ENCODE assay signal across 1 cellular context in genomic region chr2:173986805-173987204, GRCh38.
A peak's percentile ranks its signal among the peaks of the same experiment; 100 is the strongest.
TF ChIP-seq lines count a peak whose summit lies in the region.

No MANE protein-coding gene starts in this region.

TF ChIP-seq in HepG2, 621 proteins besides CTCF, POLR2A, EP300 and RAD21 (continued from another document):
- peak; percentile 69 for TF ChIP-seq ARID5B (CRISPR knock-in tag; IDR thresholded peaks at IDR 0.05)
- no peak for TF ChIP-seq BORCS8-MEF2B (CRISPR knock-in tag; IDR thresholded peaks at IDR 0.05)
